In genomic region chr17:47064684-47065083, GRCh38 we compare ENCODE assay signal across 4 cellular contexts.
"Had no signal": no experiment of that assay in that cellular context is flagged by ENCODE, and none has a peak within 500 bp of the region (broad histone marks: within the 10 kb centered on the region; RNA-seq: fewer than 3 reads in every experiment).

No MANE protein-coding gene starts in this region.

- H3K27ac Mint-ChIP-seq: GM23338 had no signal

- H3K4me3 Mint-ChIP-seq: GM23338 had no signal

- H3K4me3 ChIP-seq: GM23338 had no signal

- ATAC-seq: GM23338 had no signal

- DNase-seq: H9, HCEC 1CT, IMR-90 had no signal
